Comparison of ENCODE assay signal across 8 cellular contexts in genomic region chr4:77819836-77820679, GRCh38. TPM values are rescaled to one million over a fixed set of nuclear protein-coding genes. Genes with fewer than 3 reads are reported as not detected.
DNase-seq lines count a peak whose midpoint lies in the region; ATAC-seq, FAIRE-seq and TF ChIP-seq lines count a peak whose summit lies in the region.

No MANE protein-coding gene starts in this region.

- H3K4me3 Mint-ChIP-seq in activated CD4-positive, alpha-beta T cell treated with anti-CD3 and anti-CD28 coated beads, Interleukin-2, amount 10 ng/mL, durations not matched to agents 7 days and 5 days = peak overlapping the region; percentile 95

- H3K36me3 ChIP-seq in liver (ENCODE audit: control insufficient read depth in 4 of 4, insufficient read depth in 3 of 4, low read depth in 1 of 4, low read length in 3 of 4) = no peaks in the 10 kb centered on the region

- H3K27me3 ChIP-seq in liver (ENCODE audit: control insufficient read depth in 4 of 4, insufficient read depth in 4 of 4, low read length in 3 of 4) = no peaks in the 10 kb centered on the region

- H3K27ac ChIP-seq in liver (ENCODE audit: low read depth in 1 of 2, low read length in 2 of 2) = peak overlapping the region; percentile 99 to 100

- H3K9me3 Mint-ChIP-seq in activated CD4-positive, alpha-beta T cell treated with anti-CD3 and anti-CD28 coated beads, Interleukin-2, amount 10 ng/mL, durations not matched to agents 7 days and 5 days = no peaks in the 10 kb centered on the region

- H3K4me1 Mint-ChIP-seq in activated CD4-positive, alpha-beta T cell treated with anti-CD3 and anti-CD28 coated beads, Interleukin-2, amount 10 ng/mL, durations not matched to agents 7 days and 5 days = peaks cover 42% of the 10 kb centered on the region

- H3K27me3 Mint-ChIP-seq in activated CD4-positive, alpha-beta T cell treated with anti-CD3 and anti-CD28 coated beads, Interleukin-2, amount 10 ng/mL, durations not matched to agents 7 days and 5 days = no peaks in the 10 kb centered on the region

- peak; percentile 86 for FAIRE-seq in GM19239 (lab: Jason Lieb, UNC)

- H3K36me3 Mint-ChIP-seq in activated CD4-positive, alpha-beta T cell treated with anti-CD3 and anti-CD28 coated beads, Interleukin-2, amount 10 ng/mL, durations not matched to agents 7 days and 5 days (ENCODE audit: low read depth) = peaks cover 24% of the 10 kb centered on the region

- peak; percentile 73 for ATAC-seq in HG03442 (IDR thresholded peaks at IDR 0.05; ENCODE audit: unreplicated experiment)

- H3K9me3 ChIP-seq in liver (ENCODE audit: control insufficient read depth in 4 of 4, low read length in 3 of 4) = no peaks in the 10 kb centered on the region

- peak in 1 of 2 donors; percentile 18 for TF ChIP-seq RAD21 in liver (IDR thresholded peaks at IDR 0.05)

- under 1% methylated on average over 82 of the region's 82 CpGs for WGBS in liver

- no peak for TF ChIP-seq CTCF in liver (IDR thresholded peaks at IDR 0.05; ENCODE audit: low read depth, low read length, missing input control)

- peak overlapping the region; percentile 86 to 98 (median 94) for H3K4me3 ChIP-seq in liver (ENCODE audit: low read depth in 1 of 3, low read length in 3 of 3)

- H3K4me1 ChIP-seq in liver (ENCODE audit: control insufficient read depth in 4 of 4, insufficient read depth in 4 of 4, low read length in 3 of 4) = peaks cover 2 to 36% (median 24%) of the 10 kb centered on the region in 4 donors

- peak overlapping the region; percentile 98 to 99 for H3K9ac ChIP-seq in liver (ENCODE audit: low read depth in 1 of 2, low read length in 2 of 2)

- peak; percentile 54 to 91 (median 88) for DNase-seq in C1 segment of cervical spinal cord (lab: John Stamatoyannopoulos, UW)
- peak; percentile 81 for DNase-seq in GM19239 (ENCODE audit: insufficient read length, low spot score)
- DNase-seq in NCI-H526 treated with DMSO at 0.1 percent for 48 hours (lab: John Stamatoyannopoulos, UW) = peak; percentile 65
- peak; percentile 94 for DNase-seq in activated CD4-positive, alpha-beta T cell treated with anti-CD3 and anti-CD28 coated beads, Interleukin-2, amount 10 ng/mL, durations not matched to agents 7 days and 5 days
- peak; percentile 20 for DNase-seq in cortex of kidney (lab: John Stamatoyannopoulos, UW)
- peak; percentile 96 for DNase-seq in stimulated activated CD4-positive, alpha-beta T cell treated with anti-CD3 and anti-CD28 coated beads, Interleukin-4, amount 100 ng/mL, for 24 hours

- CTCF ChIA-PET in activated CD4-positive, alpha-beta T cell treated with anti-CD3 and anti-CD28 coated beads, Interleukin-2, amount 10 ng/mL, durations not matched to agents 7 days and 5 days (lab: Charles Lee) = interaction anchor here (0.7 to 3.0 kb wide), 6 partner anchors 9 to 41 kb away, joined by 3 to 14 read pairs (median 4); no protein-coding TSS in a partner anchor

- POLR2A ChIA-PET in activated CD4-positive, alpha-beta T cell treated with anti-CD3 and anti-CD28 coated beads, Interleukin-2, amount 10 ng/mL, durations not matched to agents 7 days and 5 days (lab: Charles Lee) = interaction anchor here (0.6 to 2.8 kb wide), 7 partner anchors 10 to 1881 kb away, joined by 3 to 19 read pairs (median 4); partner anchors contain the start of gene MRPL1

- peak overlapping the region; percentile 99 for H3K27ac Mint-ChIP-seq in activated CD4-positive, alpha-beta T cell treated with anti-CD3 and anti-CD28 coated beads, Interleukin-2, amount 10 ng/mL, durations not matched to agents 7 days and 5 days

TF ChIP-seq in liver, 16 proteins besides CTCF, POLR2A, EP300 and RAD21:
- TF ChIP-seq GABPA (IDR thresholded peaks at IDR 0.05 in 1 of 2, conservative IDR thresholded peaks at IDR 0.05 in 1 of 2) (peak in 1 of 2 donors; percentile 10), ATF3 (IDR thresholded peaks at IDR 0.05) (no peak), SP1 (IDR thresholded peaks at IDR 0.05) (no peak), YY1 (IDR thresholded peaks at IDR 0.05) (peak; percentile 38), JUND (IDR thresholded peaks at IDR 0.05) (peak in 1 of 2 donors; percentile 11), REST (IDR thresholded peaks at IDR 0.05) (peak; percentile 80), RXRA (IDR thresholded peaks at IDR 0.05) (peak in 1 of 2 donors; percentile 11)

RNA-seq across cellular contexts. Expression of gene CNOT6L, which starts 0.9 kb away (rescaled TPM):
- total RNA-seq in activated CD4-positive, alpha-beta T cell treated with anti-CD3 and anti-CD28 coated beads, Interleukin-2, amount 10 ng/mL, durations not matched to agents 7 days and 5 days = 100 to 1,000 TPM; 108 to 122 TPM
- total RNA-seq in liver = 10 to 100 TPM; 14.8 to 17.7 TPM
- polyA plus RNA-seq in liver = 1 to 10 TPM; 4.4 to 6.2 TPM

RNA-seq across cellular contexts. Expression of gene MRPL1, which starts 42.6 kb away (rescaled TPM):
- 10 to 100 TPM; 33.6 to 35.8 TPM for total RNA-seq in activated CD4-positive, alpha-beta T cell treated with anti-CD3 and anti-CD28 coated beads, Interleukin-2, amount 10 ng/mL, durations not matched to agents 7 days and 5 days
- total RNA-seq in liver = 10 to 100 TPM; 10.5 to 16.6 TPM
- polyA plus RNA-seq in liver = 10 to 100 TPM; 15.7 to 20.6 TPM

Comparison
In these comparisons a context has a peak if more than half of its experiments do, and no peak if none do; other contexts are left out.
1. Peak in every context shown above with its lines: DNase-seq, ATAC-seq, H3K4me3 ChIP-seq and H3K27ac ChIP-seq.
2. DNase-seq: peak in every context shown above with its lines; median percentile 96 in stimulated activated CD4-positive, alpha-beta T cell treated with anti-CD3 and anti-CD28 coated beads, Interleukin-4, amount 100 ng/mL, for 24 hours; 94 in activated CD4-positive, alpha-beta T cell treated with anti-CD3 and anti-CD28 coated beads, Interleukin-2, amount 10 ng/mL, durations not matched to agents 7 days and 5 days; 88 in C1 segment of cervical spinal cord; 81 in GM19239; 65 in NCI-H526 treated with DMSO at 0.1 percent for 48 hours; 20 in cortex of kidney.
3. RNA of gene CNOT6L, which starts 0.9 kb away (total RNA-seq): 108 to 122 TPM in activated CD4-positive, alpha-beta T cell treated with anti-CD3 and anti-CD28 coated beads, Interleukin-2, amount 10 ng/mL, durations not matched to agents 7 days and 5 days; 14.8 to 17.7 TPM in liver; every median in the first group is over 4 times any median in the second.